Comparison of ENCODE assay signal across 20 cellular contexts in the genomic region with DNA sequence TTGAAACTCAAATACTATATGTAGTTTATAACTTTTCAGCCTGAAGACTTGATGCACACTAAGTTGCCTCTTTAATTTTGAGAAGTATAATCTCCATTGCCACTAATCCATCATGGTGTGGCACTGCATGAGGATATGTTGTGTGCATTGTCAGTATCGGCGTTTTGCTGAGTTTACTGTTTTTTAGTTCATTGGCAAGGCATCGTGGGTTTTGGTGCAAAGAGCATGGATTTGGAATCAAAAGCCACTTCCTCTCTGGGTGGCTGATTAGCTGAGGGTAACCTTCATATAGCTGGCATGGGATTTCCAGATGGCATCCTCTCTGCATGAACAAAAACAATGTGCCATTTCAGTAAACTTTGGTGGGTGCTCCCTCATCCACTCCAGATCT. TPM values are rescaled to one million over a fixed set of nuclear protein-coding genes. Genes with fewer than 3 reads are reported as not detected.
DNase-seq lines count a peak whose midpoint lies in the region; ATAC-seq, FAIRE-seq and TF ChIP-seq lines count a peak whose summit lies in the region.
"Had no signal": no experiment of that assay in that cellular context is flagged by ENCODE, and none has a peak within 500 bp of the region (broad histone marks: within the 10 kb centered on the region; RNA-seq: fewer than 3 reads in every experiment).

No MANE protein-coding gene starts in this region.

- DNase-seq in HFFc6 (no peak), ascending aorta (ENCODE audit: low spot score in 2 of 2) (no peak), right lobe of liver (no peak), urothelium cell line (ENCODE audit: low spot score) (no peak), DMS 273 treated with DMSO at 0.1 percent for 48 hours (lab: John Stamatoyannopoulos, UW) (no peak)
- no peak for DNase-seq in activated naive CD4-positive, alpha-beta T cell treated with anti-CD3 and anti-CD28 coated beads, Interleukin-2, amount 10 ng/mL, durations not matched to agents 7 days and 5 days
- DNase-seq: activated CD4-positive, alpha-beta memory T cell treated with anti-CD3 and anti-CD28 coated beads, Interleukin-2, amount 10 ng/mL, durations not matched to agents 7 days and 5 days; activated effector memory CD4-positive, alpha-beta T cell treated with anti-CD3 and anti-CD28 coated beads, Interleukin-2, amount 50 U/mL, for 16 hours; Karpas-422; mammary epithelial cell; NCI-H1694 treated with DMSO at 0.1 percent for 48 hours; NCI-H2227 treated with DMSO at 0.1 percent for 48 hours; NCI-H774; nucleus accumbens; retina; SHP77 treated with DMSO at 0.1 percent for 48 hours had no signal

- ATAC-seq in right lobe of liver = peak in 2 of 4 donors; percentile 19 to 27
- ATAC-seq: activated CD4-positive, CD25-positive, alpha-beta regulatory T cell treated with anti-CD3 and anti-CD28 coated beads, Interleukin-2, amount 50 U/mL, for 24 hours had no signal

- H3K9me3 ChIP-seq in ascending aorta = no peaks in the 10 kb centered on the region
- no peaks in the 10 kb centered on the region for H3K9me3 ChIP-seq in right lobe of liver
- no peaks in the 10 kb centered on the region for H3K9me3 ChIP-seq in stomach smooth muscle (ENCODE audit: control insufficient read depth in 2 of 2, low read length in 2 of 2)

- no peaks in the 10 kb centered on the region for H3K36me3 Mint-ChIP-seq in HFFc6 (ENCODE audit: low read depth)
- no peaks in the 10 kb centered on the region for H3K36me3 Mint-ChIP-seq in activated naive CD4-positive, alpha-beta T cell treated with anti-CD3 and anti-CD28 coated beads, Interleukin-2, amount 10 ng/mL, durations not matched to agents 7 days and 5 days

- no peaks in the 10 kb centered on the region for H3K36me3 ChIP-seq in ascending aorta
- no peaks in the 10 kb centered on the region for H3K36me3 ChIP-seq in right lobe of liver
- H3K36me3 ChIP-seq in stomach smooth muscle (ENCODE audit: control insufficient read depth in 2 of 2, insufficient read depth in 2 of 2, low read length in 2 of 2) = peaks cover 0 to 3% of the 10 kb centered on the region in 2 donors

- no peaks in the 10 kb centered on the region for H3K9me3 Mint-ChIP-seq in HFFc6
- no peaks in the 10 kb centered on the region for H3K9me3 Mint-ChIP-seq in activated naive CD4-positive, alpha-beta T cell treated with anti-CD3 and anti-CD28 coated beads, Interleukin-2, amount 10 ng/mL, durations not matched to agents 7 days and 5 days
- H3K9me3 Mint-ChIP-seq: activated CD4-positive, alpha-beta memory T cell treated with anti-CD3 and anti-CD28 coated beads, Interleukin-2, amount 10 ng/mL, durations not matched to agents 7 days and 5 days had no signal

- no peak for TF ChIP-seq POLR2A in right lobe of liver (IDR thresholded peaks at IDR 0.05)

- WGBS in right lobe of liver (ENCODE audit: insufficient coverage, low coverage, low lambda C conversion rate, missing lambda C conversion rate) = 24% methylated on average over 3 of the region's 3 CpGs

- H3K27me3 ChIP-seq in ascending aorta = no peaks in the 10 kb centered on the region
- no peaks in the 10 kb centered on the region for H3K27me3 ChIP-seq in right lobe of liver
- H3K27me3 ChIP-seq in stomach smooth muscle (ENCODE audit: control insufficient read depth in 1 of 2, insufficient read depth in 2 of 2, low read length in 2 of 2) = peaks cover 0 to 3% of the 10 kb centered on the region in 2 donors

- H3K27ac ChIP-seq in ascending aorta (peak overlapping the region; percentile 19 to 39), right lobe of liver (peak overlapping the region; percentile 2 to 37 (median 37)), stomach smooth muscle (ENCODE audit: low read length) (peak overlapping the region; percentile 68)

- H3K4me3 Mint-ChIP-seq in HFFc6 = no peak overlapping the region
- H3K4me3 Mint-ChIP-seq in activated naive CD4-positive, alpha-beta T cell treated with anti-CD3 and anti-CD28 coated beads, Interleukin-2, amount 10 ng/mL, durations not matched to agents 7 days and 5 days = no peak overlapping the region
- H3K4me3 Mint-ChIP-seq: activated CD4-positive, alpha-beta memory T cell treated with anti-CD3 and anti-CD28 coated beads, Interleukin-2, amount 10 ng/mL, durations not matched to agents 7 days and 5 days had no signal

- H3K27ac Mint-ChIP-seq in HFFc6 = peak overlapping the region; percentile 80
- no peak overlapping the region for H3K27ac Mint-ChIP-seq in activated naive CD4-positive, alpha-beta T cell treated with anti-CD3 and anti-CD28 coated beads, Interleukin-2, amount 10 ng/mL, durations not matched to agents 7 days and 5 days
- H3K27ac Mint-ChIP-seq: activated CD4-positive, alpha-beta memory T cell treated with anti-CD3 and anti-CD28 coated beads, Interleukin-2, amount 10 ng/mL, durations not matched to agents 7 days and 5 days had no signal

- no peak overlapping the region for H3K4me3 ChIP-seq in ascending aorta
- H3K4me3 ChIP-seq in right lobe of liver = no peak overlapping the region
- no peak overlapping the region for H3K4me3 ChIP-seq in stomach smooth muscle (ENCODE audit: low read length in 2 of 2)

- intact Hi-C loops in ascending aorta (cut with DNase I) (no loop called here), right lobe of liver (cut with DNase I) (no loop called here)

- TF ChIP-seq CTCF in HFFc6 (IDR thresholded peaks at IDR 0.05) (no peak), ascending aorta (IDR thresholded peaks at IDR 0.05) (no peak), right lobe of liver (IDR thresholded peaks at IDR 0.05) (no peak)

- peak overlapping the region in 1 of 2 donors; percentile 72 for H3K9ac ChIP-seq in stomach smooth muscle (ENCODE audit: low read length in 2 of 2)

- peaks cover 0 to 45% of the 10 kb centered on the region in 2 donors for H3K4me1 ChIP-seq in ascending aorta
- H3K4me1 ChIP-seq in right lobe of liver = peaks cover 0 to 26% (median 5%) of the 10 kb centered on the region in 4 donors
- peaks cover 28% of the 10 kb centered on the region for H3K4me1 ChIP-seq in stomach smooth muscle (ENCODE audit: control insufficient read depth, insufficient read depth, low read length)

- CTCF ChIA-PET in activated naive CD4-positive, alpha-beta T cell treated with anti-CD3 and anti-CD28 coated beads, Interleukin-2, amount 10 ng/mL, durations not matched to agents 7 days and 5 days (lab: Charles Lee) = interaction anchor here (1.4 kb wide), 1 partner anchor 9 kb away, joined by 3 read pairs; no protein-coding TSS in a partner anchor

- FAIRE-seq in urothelium cell line (lab: Jason Lieb, UNC) = no peak
- FAIRE-seq: GM12892, keratinocyte had no signal

- peaks cover 24% of the 10 kb centered on the region for H3K4me1 Mint-ChIP-seq in HFFc6 (ENCODE audit: low read depth)
- H3K4me1 Mint-ChIP-seq in activated naive CD4-positive, alpha-beta T cell treated with anti-CD3 and anti-CD28 coated beads, Interleukin-2, amount 10 ng/mL, durations not matched to agents 7 days and 5 days = peaks cover 2% of the 10 kb centered on the region

- H3K27me3 Mint-ChIP-seq in HFFc6 (ENCODE audit: insufficient read depth) = peaks cover 1% of the 10 kb centered on the region; the same call in 1 of the 2 replicates
- H3K27me3 Mint-ChIP-seq in activated naive CD4-positive, alpha-beta T cell treated with anti-CD3 and anti-CD28 coated beads, Interleukin-2, amount 10 ng/mL, durations not matched to agents 7 days and 5 days = no peaks in the 10 kb centered on the region
- H3K27me3 Mint-ChIP-seq: activated CD4-positive, alpha-beta memory T cell treated with anti-CD3 and anti-CD28 coated beads, Interleukin-2, amount 10 ng/mL, durations not matched to agents 7 days and 5 days had no signal

RNA-seq across cellular contexts. Expression of a gene that starts 38.7 kb away (rescaled TPM):
- total RNA-seq in HFFc6 (2021; fragmentation: NEBNext Ultra II Directional; extraction: Animal tissue kit (Norgen Biotek cat#: 25700)) = 100 to 1,000 TPM; 409 to 808 (median 455) TPM
- total RNA-seq in ascending aorta (850 TPM), right lobe of liver (10 to 100 TPM in 5 of 6 experiments, 1 to 10 TPM in 1; 8.0 to 27.6 (median 18.5) TPM)

Comparison
In these comparisons a context has a peak if more than half of its experiments do, and no peak if none do; other contexts are left out.
1. RNA of a gene that starts 38.7 kb away (total RNA-seq): 850 TPM in ascending aorta (single experiment) and 409 to 808 TPM in HFFc6; 8.0 to 27.6 TPM in right lobe of liver; every median in the first group is over 10 times any median in the second.
2. Peak in every context shown above with its lines, with median percentiles within 50 percentile points of each other: H3K27ac ChIP-seq.